22 cellular contexts compared by ENCODE assay signal in genomic region chrX:14043209-14043608, GRCh38.
"Had no signal": no experiment of that assay in that cellular context is flagged by ENCODE, and none has a peak within 500 bp of the region (broad histone marks: within the 10 kb centered on the region; RNA-seq: fewer than 3 reads in every experiment).

No MANE protein-coding gene starts in this region.

- H3K36me3 ChIP-seq: left lung, neural progenitor cell, suprapubic skin, transverse colon, upper lobe of right lung, uterus had no signal

- FAIRE-seq: frontal cortex, kidney had no signal

- H3K79me2 ChIP-seq: parathyroid adenoma had no signal

- ATAC-seq: left lung; naive thymus-derived CD4-positive, alpha-beta T cell; sciatic nerve; stimulated activated naive CD8-positive, alpha-beta T cell treated with anti-CD3 and anti-CD28 coated beads, Interleukin-15, amount 100 ng/mL, for 72 hours; upper lobe of right lung had no signal

- H2AFZ ChIP-seq: neural progenitor cell, parathyroid adenoma had no signal

- H3K27me3 ChIP-seq: neural progenitor cell, suprapubic skin, transverse colon, upper lobe of right lung, uterus had no signal

- H3K4me1 ChIP-seq: left lung, neural progenitor cell, parathyroid adenoma, suprapubic skin, transverse colon, upper lobe of right lung, uterus had no signal

- H3K9me3 ChIP-seq: left lung, suprapubic skin, transverse colon, upper lobe of right lung, uterus had no signal

- H3K4me2 ChIP-seq: neural progenitor cell, smooth muscle cell had no signal

- DNase-seq: dorsolateral prefrontal cortex; effector CD4-positive, alpha-beta T cell; hypothalamus; kidney; left lung; mesenchymal stem cell; naive thymus-derived CD4-positive, alpha-beta T cell; stimulated activated CD4-positive, alpha-beta T cell treated with anti-CD3 and anti-CD28 coated beads, Interleukin-12 subunit alpha, Interleukin-12 subunit beta, amount 100 ng/mL, for 4 hours; stimulated activated CD4-positive, alpha-beta T cell treated with anti-CD3 and anti-CD28 coated beads, Interleukin-1b, Interleukin-23, amount 100 ng/mL, for 48 hours; stimulated activated CD4-positive, alpha-beta T cell treated with anti-CD3 and anti-CD28 coated beads, Interleukin-4, amount 100 ng/mL, for 1 hour; stimulated activated CD8-positive, alpha-beta memory T cell treated with anti-CD3 and anti-CD28 coated beads, Interleukin-4, amount 100 ng/mL, for 48 hours; stimulated activated naive CD4-positive, alpha-beta T cell; stimulated activated naive CD8-positive, alpha-beta T cell treated with anti-CD3 and anti-CD28 coated beads, Interleukin-15, amount 100 ng/mL, for 72 hours; transverse colon; upper lobe of right lung; uterus had no signal

- H3K9ac ChIP-seq: neural progenitor cell, parathyroid adenoma had no signal

- H3K27ac ChIP-seq: dorsolateral prefrontal cortex, left lung, neural progenitor cell, parathyroid adenoma, suprapubic skin, transverse colon, upper lobe of right lung, uterus had no signal

- H3K4me3 ChIP-seq: dorsolateral prefrontal cortex, left lung, neural progenitor cell, smooth muscle cell, suprapubic skin, transverse colon, upper lobe of right lung, uterus had no signal
